Comparison of ENCODE assay signal across 8 cellular contexts in the genomic region with DNA sequence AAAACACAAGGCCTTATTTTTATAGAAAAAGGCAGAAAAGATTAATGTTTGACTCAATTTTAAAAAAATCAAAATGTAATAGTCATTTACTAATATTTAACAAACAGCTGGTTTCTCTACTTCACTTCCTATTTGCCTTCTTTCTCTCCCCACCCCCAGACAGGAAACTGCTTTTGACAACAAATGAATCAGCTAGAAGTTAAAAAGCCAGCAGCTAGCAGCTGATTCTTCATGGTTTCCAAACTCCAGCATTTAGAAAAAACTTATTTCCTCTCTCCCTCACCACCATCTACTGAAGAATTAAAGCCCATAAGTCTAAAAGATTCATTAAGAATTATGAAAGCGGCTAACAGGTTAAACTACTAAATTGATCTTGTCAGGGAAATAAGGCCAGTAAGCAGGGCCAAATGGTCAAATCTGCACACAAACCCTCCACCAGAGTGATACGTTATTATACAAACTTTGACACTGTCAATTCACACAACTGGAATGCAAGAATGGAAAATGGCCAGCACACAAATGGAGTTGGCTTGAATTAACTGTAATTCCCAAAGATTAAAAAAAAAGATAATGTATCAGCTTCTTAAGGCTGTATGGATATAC. TPM values are rescaled to one million over a fixed set of nuclear protein-coding genes. Genes with fewer than 3 reads are reported as not detected.
DNase-seq lines count a peak whose midpoint lies in the region; ATAC-seq and TF ChIP-seq lines count a peak whose summit lies in the region.

No MANE protein-coding gene starts in this region.

- H3K36me3 ChIP-seq in body of pancreas (replicated peaks in 1 of 2; ENCODE audit: insufficient read depth in 1 of 2, low read depth in 2 of 2) = no peaks in the 10 kb centered on the region
- peaks cover 0 to 13% of the 10 kb centered on the region in 2 donors for H3K36me3 ChIP-seq in vagina

- 9 to 23% methylated on average over 2 of the region's 2 CpGs for WGBS in body of pancreas, 2 donors

- intact Hi-C loops in body of pancreas (cut with DNase I) = no loop called here
- intact Hi-C loops in vagina (cut with DNase I) = no loop called here

- TF ChIP-seq POLR2A in body of pancreas (IDR thresholded peaks at IDR 0.05) (no peak), vagina (IDR thresholded peaks at IDR 0.05) (no peak)

- H3K9me3 ChIP-seq in body of pancreas = no peaks in the 10 kb centered on the region
- H3K9me3 ChIP-seq in vagina = no peaks in the 10 kb centered on the region

- TF ChIP-seq CTCF in body of pancreas (IDR thresholded peaks at IDR 0.05) = no peak
- no peak for TF ChIP-seq CTCF in vagina (IDR thresholded peaks at IDR 0.05)
- no peak for TF ChIP-seq CTCF in omental fat pad (IDR thresholded peaks at IDR 0.05)

- H3K27ac ChIP-seq in body of pancreas (peak overlapping the region; percentile 58 to 99 (median 87)), vagina (peak overlapping the region; percentile 99)

- DNase-seq in DMS53 (lab: John Stamatoyannopoulos, UW) (peak; percentile 73), NOMO-1 treated with DMSO at 0.1 percent for 48 hours (lab: John Stamatoyannopoulos, UW; ENCODE audit: unreplicated experiment) (peak; percentile 72), body of pancreas (peak in 3 of 4 donors; percentile 33 to 64 (median 36)), lung microvascular endothelial cell (ENCODE audit: low read depth in 2 of 2) (peak; percentile 85 to 86), vagina (ENCODE audit: extremely low spot score in 2 of 2) (no peak), omental fat pad (ENCODE audit: low spot score) (no peak)

- H3K4me1 ChIP-seq in body of pancreas = peaks cover 49% of the 10 kb centered on the region
- H3K4me1 ChIP-seq in vagina = peaks cover 61% of the 10 kb centered on the region

- H3K4me3 ChIP-seq in body of pancreas (no peak overlapping the region), vagina (peak overlapping the region; percentile 12 to 83)

- ATAC-seq in GM21381 (IDR thresholded peaks at IDR 0.05; ENCODE audit: unreplicated experiment) (peak; percentile 33), body of pancreas (no peak), HG03342 (IDR thresholded peaks at IDR 0.05; ENCODE audit: unreplicated experiment) (no peak), omental fat pad (ENCODE audit: low FRiP score) (no peak)

- H3K27me3 ChIP-seq in body of pancreas = no peaks in the 10 kb centered on the region
- no peaks in the 10 kb centered on the region for H3K27me3 ChIP-seq in vagina

RNA-seq across cellular contexts. Expression of a gene that starts 4.0 kb away (rescaled TPM):
- total RNA-seq in body of pancreas (10 to 100 TPM; 29.3 to 49.3 TPM), lung microvascular endothelial cell (51.4 and 61.7 TPM in 2 replicates), vagina (77.3 TPM), omental fat pad (100 to 1,000 TPM in 1 of 4 donors, 10 to 100 TPM in 3; 79.9 to 101 (median 93.8) TPM)

Comparison
In these comparisons a context has a peak if more than half of its experiments do, and no peak if none do; other contexts are left out.
1. DNase-seq: peak in DMS53 (single experiment), NOMO-1 treated with DMSO at 0.1 percent for 48 hours (single experiment), body of pancreas (3 of 4) and lung microvascular endothelial cell (2 of 2); none in vagina (0 of 2) and omental fat pad (single experiment).
2. H3K4me3 ChIP-seq: peak in vagina (2 of 2); none in body of pancreas (0 of 2).